18 cellular contexts compared by ENCODE assay signal in genomic region chr2:19548116-19548515, GRCh38.
A peak's percentile ranks its signal among the peaks of the same experiment; 100 is the strongest.
DNase-seq lines count a peak whose midpoint lies in the region; ATAC-seq and TF ChIP-seq lines count a peak whose summit lies in the region.
"Had no signal": no experiment of that assay in that cellular context is flagged by ENCODE, and none has a peak within 500 bp of the region (broad histone marks: within the 10 kb centered on the region; RNA-seq: fewer than 3 reads in every experiment).

No MANE protein-coding gene starts in this region.

- DNase-seq in natural killer cell treated with Interleukin-12 subunit alpha and Interleukin-12 subunit beta and Interleukin-15 and Interleukin-18, amount 100 ng/mL, for 72 hours (ENCODE audit: low spot score) = no peak
- DNase-seq in natural killer cell = no peak
- no peak for DNase-seq in left colon
- peak; percentile 36 for DNase-seq in osteoblast (ENCODE audit: insufficient read length, low spot score, missing footprints)
- DNase-seq in NAMALWA (ENCODE audit: low spot score) = no peak
- DNase-seq: AML-193; Caco-2; CD4-positive, alpha-beta T cell; DMS153; DMS79; GDM1 had no signal

- H3K27ac ChIP-seq in osteoblast (ENCODE audit: low read depth, low read length) = no peak overlapping the region
- H3K27ac ChIP-seq: 22Rv1, C4-2B, HL-60 had no signal

- H3K9me3 Mint-ChIP-seq in natural killer cell treated with Interleukin-12 subunit alpha and Interleukin-12 subunit beta and Interleukin-15 and Interleukin-18, amount 100 ng/mL, for 72 hours = peaks cover 4% of the 10 kb centered on the region
- H3K9me3 Mint-ChIP-seq in natural killer cell = peaks cover 3 to 9% of the 10 kb centered on the region in 2 donors
- H3K9me3 Mint-ChIP-seq: CD4-positive, alpha-beta T cell had no signal

- no peak overlapping the region for H3K27ac Mint-ChIP-seq in natural killer cell treated with Interleukin-12 subunit alpha and Interleukin-12 subunit beta and Interleukin-15 and Interleukin-18, amount 100 ng/mL, for 72 hours
- no peak overlapping the region for H3K27ac Mint-ChIP-seq in natural killer cell
- H3K27ac Mint-ChIP-seq: CD4-positive, alpha-beta T cell had no signal

- no peaks in the 10 kb centered on the region for H3K79me2 ChIP-seq in osteoblast (ENCODE audit: insufficient read depth, low read length)

- H3K36me3 ChIP-seq in osteoblast (ENCODE audit: insufficient read depth, low read length) = no peaks in the 10 kb centered on the region
- H3K36me3 ChIP-seq: HAP-1 had no signal

- no peak overlapping the region for H3K4me3 Mint-ChIP-seq in natural killer cell treated with Interleukin-12 subunit alpha and Interleukin-12 subunit beta and Interleukin-15 and Interleukin-18, amount 100 ng/mL, for 72 hours
- H3K4me3 Mint-ChIP-seq in natural killer cell = no peak overlapping the region
- H3K4me3 Mint-ChIP-seq: CD4-positive, alpha-beta T cell had no signal

- H3K4me2 ChIP-seq in osteoblast (ENCODE audit: insufficient read depth, low read length) = no peak overlapping the region
- H3K4me2 ChIP-seq: A549 had no signal

- peak; percentile 40 to 41 for ATAC-seq in natural killer cell treated with Interleukin-12 subunit alpha and Interleukin-12 subunit beta and Interleukin-15 and Interleukin-18, amount 100 ng/mL, for 72 hours
- ATAC-seq in natural killer cell (no peak), left colon (peak; percentile 25), HG02870 (IDR thresholded peaks at IDR 0.05; ENCODE audit: unreplicated experiment) (no peak), HG02588 (IDR thresholded peaks at IDR 0.05; ENCODE audit: unreplicated experiment) (no peak)
- ATAC-seq: A549 had no signal

- H3K4me1 Mint-ChIP-seq in natural killer cell treated with Interleukin-12 subunit alpha and Interleukin-12 subunit beta and Interleukin-15 and Interleukin-18, amount 100 ng/mL, for 72 hours (ENCODE audit: low read depth in 2 of 2) = no peaks in the 10 kb centered on the region
- H3K4me1 Mint-ChIP-seq in natural killer cell = no peaks in the 10 kb centered on the region

- H3K36me3 Mint-ChIP-seq in natural killer cell treated with Interleukin-12 subunit alpha and Interleukin-12 subunit beta and Interleukin-15 and Interleukin-18, amount 100 ng/mL, for 72 hours = no peaks in the 10 kb centered on the region
- no peaks in the 10 kb centered on the region for H3K36me3 Mint-ChIP-seq in natural killer cell

- TF ChIP-seq CTCF in natural killer cell (IDR thresholded peaks at IDR 0.05) (no peak), osteoblast (IDR thresholded peaks at IDR 0.05; ENCODE audit: extremely low read depth, low read depth, low read length) (no peak)

- no peaks in the 10 kb centered on the region for H3K27me3 ChIP-seq in osteoblast (ENCODE audit: insufficient read depth, low read length)

- H2AFZ ChIP-seq in osteoblast (ENCODE audit: low read length) = no peak overlapping the region

- peaks cover 10% of the 10 kb centered on the region for H3K4me1 ChIP-seq in osteoblast (ENCODE audit: insufficient read depth, low read length)
- H3K4me1 ChIP-seq: Caco-2, HAP-1 had no signal

- no peaks in the 10 kb centered on the region for H4K20me1 ChIP-seq in osteoblast (ENCODE audit: insufficient read depth, low read length)

- H3K27me3 Mint-ChIP-seq in natural killer cell treated with Interleukin-12 subunit alpha and Interleukin-12 subunit beta and Interleukin-15 and Interleukin-18, amount 100 ng/mL, for 72 hours = peaks cover 2 to 7% of the 10 kb centered on the region in 2 donors
- H3K27me3 Mint-ChIP-seq in natural killer cell (ENCODE audit: low read depth in 2 of 2) = peaks cover 0 to 3% of the 10 kb centered on the region in 2 donors

- H3K4me3 ChIP-seq in osteoblast (ENCODE audit: insufficient read depth, low read length) = no peak overlapping the region
- H3K4me3 ChIP-seq: A549, HAP-1 had no signal

- intact Hi-C loops in natural killer cell (cut with micrococcal nuclease) = no loop called here
- intact Hi-C loops in left colon (cut with DNase I, micrococcal nuclease) = no loop called here

- H3K9me3 ChIP-seq in osteoblast (ENCODE audit: low read depth, low read length) = no peaks in the 10 kb centered on the region
- H3K9me3 ChIP-seq: A549, Caco-2, HAP-1 had no signal

Comparison
In these comparisons a context has a peak if more than half of its experiments do, and no peak if none do; other contexts are left out.
1. ATAC-seq: peak in natural killer cell treated with Interleukin-12 subunit alpha and Interleukin-12 subunit beta and Interleukin-15 and Interleukin-18, amount 100 ng/mL, for 72 hours (2 of 2) and left colon (single experiment); none in natural killer cell (0 of 3), HG02870 (single experiment) and HG02588 (single experiment).